11 cellular contexts compared by ENCODE assay signal in the genomic region with DNA sequence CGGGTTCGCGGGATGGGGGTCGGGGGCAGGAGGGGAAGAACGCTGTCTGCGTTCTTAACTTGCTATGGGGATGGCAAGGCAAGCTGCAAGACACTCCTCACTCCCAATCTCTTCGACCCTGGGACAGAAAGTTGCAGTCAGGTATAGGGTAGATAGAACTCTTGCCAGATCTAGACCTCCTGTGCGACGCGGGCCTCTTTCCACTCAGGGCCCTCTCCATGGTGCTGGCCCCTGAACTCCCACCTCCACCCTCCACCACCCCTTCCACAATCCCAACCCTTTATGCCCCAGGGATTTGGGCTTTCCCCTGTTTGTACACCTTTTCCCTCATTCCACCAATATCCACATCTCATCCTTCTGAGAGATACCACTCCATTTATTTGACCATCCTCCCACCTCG. TPM values are rescaled to one million over a fixed set of nuclear protein-coding genes. Genes with fewer than 3 reads are reported as not detected.
A peak's percentile ranks its signal among the peaks of the same experiment; 100 is the strongest.
DNase-seq lines count a peak whose midpoint lies in the region; ATAC-seq and TF ChIP-seq lines count a peak whose summit lies in the region.
"Had no signal": no experiment of that assay in that cellular context is flagged by ENCODE, and none has a peak within 500 bp of the region (broad histone marks: within the 10 kb centered on the region; RNA-seq: fewer than 3 reads in every experiment).

No MANE protein-coding gene starts in this region.

- no peaks in the 10 kb centered on the region for H3K36me3 ChIP-seq in ACC112 (ENCODE audit: insufficient read depth, low read length)
- peaks cover 6% of the 10 kb centered on the region; the same call in 1 of the 2 replicates for H3K36me3 ChIP-seq in IMR-90 (ENCODE audit: control insufficient read depth, insufficient read depth, low read length)
- H3K36me3 ChIP-seq in mammary epithelial cell (ENCODE audit: insufficient read depth, low read length): no peaks in the 10 kb centered on the region
- no peaks in the 10 kb centered on the region for H3K36me3 ChIP-seq in muscle layer of colon (ENCODE audit: insufficient read depth, low read length)

- BruUV-seq in IMR-90 (replicated peaks; lab: Mats Ljungman, UMichigan) (no TSS peak), mammary epithelial cell (replicated peaks; lab: Mats Ljungman, UMichigan) (no TSS peak)

- H4K8ac ChIP-seq in IMR-90 (ENCODE audit: low read depth in 2 of 2, low read length in 2 of 2): peak overlapping the region; percentile 87 to 93; a peak in 3 of 4 replicates

- H3K4me1 ChIP-seq in ACC112 (ENCODE audit: control insufficient read depth, insufficient read depth, low read length, unreplicated experiment): peaks cover 10% of the 10 kb centered on the region
- H3K4me1 ChIP-seq in IMR-90 (ENCODE audit: control insufficient read depth, insufficient read depth, low read length): peaks cover 4% of the 10 kb centered on the region; the same call in 1 of the 2 replicates
- peaks cover 21% of the 10 kb centered on the region for H3K4me1 ChIP-seq in mammary epithelial cell (ENCODE audit: insufficient read depth, low read length)
- peaks cover 37% of the 10 kb centered on the region for H3K4me1 ChIP-seq in muscle layer of colon (ENCODE audit: insufficient read depth, low read length)

- no peaks in the 10 kb centered on the region for H3K27me3 ChIP-seq in ACC112 (ENCODE audit: insufficient read depth, low read length)
- no peaks in the 10 kb centered on the region for H3K27me3 ChIP-seq in IMR-90 (ENCODE audit: control insufficient read depth, insufficient read depth, low read length)
- H3K27me3 ChIP-seq in mammary epithelial cell (ENCODE audit: insufficient read depth, low read length): no peaks in the 10 kb centered on the region
- H3K27me3 ChIP-seq in muscle layer of colon (ENCODE audit: control insufficient read depth in 1 of 2, insufficient read depth in 2 of 2, low read length in 2 of 2): no peaks in the 10 kb centered on the region

- H2BK15ac ChIP-seq in IMR-90 (ENCODE audit: low read depth, low read length): no peak overlapping the region

- intact Hi-C loops in IMR-90 (cut with micrococcal nuclease): loop anchor here (1.0 kb wide), 3 partner anchors 28 to 106 kb away; no protein-coding TSS in a partner anchor
- intact Hi-C loops in mammary epithelial cell (cut with micrococcal nuclease): loop anchor here (1.0 to 10.0 kb wide), 4 partner anchors 19 to 180 kb away; a partner anchor contains a TSS

- peak overlapping the region; percentile 86 for H2AFZ ChIP-seq in ACC112 (ENCODE audit: low read length, unreplicated experiment)
- H2AFZ ChIP-seq in IMR-90 (replicated peaks; ENCODE audit: low read length, poor library complexity): peak overlapping the region; percentile 92
- H2AFZ ChIP-seq in mammary epithelial cell (ENCODE audit: low read depth, low read length): peak overlapping the region; percentile 93

- dilution Hi-C loops in IMR-90 (cut with HindIII; ENCODE audit: low sequenced_read_pairs, unreplicated experiment) (no loop called here), mammary epithelial cell (cut with HindIII; ENCODE audit: low sequenced_read_pairs) (loop anchor here (5.0 kb wide), 1 partner anchor 108 kb away; a partner anchor contains a TSS)

- H3K23ac ChIP-seq in IMR-90 (ENCODE audit: low read depth, low read length): peak overlapping the region; percentile 7; the same call in 1 of the 2 replicates

- H3K9me3 ChIP-seq in IMR-90 (ENCODE audit: control insufficient read depth, insufficient read depth, low read length) (no peaks in the 10 kb centered on the region), mammary epithelial cell (replicated peaks; ENCODE audit: insufficient read depth, low read length) (no peaks in the 10 kb centered on the region), muscle layer of colon (ENCODE audit: low read length) (no peaks in the 10 kb centered on the region)

- H3K9ac ChIP-seq in IMR-90 (ENCODE audit: low read depth, low read length) (peak overlapping the region; percentile 79; the same call in 1 of the 2 replicates), mammary epithelial cell (ENCODE audit: insufficient read depth, low read length) (no peak overlapping the region), muscle layer of colon (ENCODE audit: low read length) (peak overlapping the region; percentile 72)

- H2BK120ac ChIP-seq in IMR-90 (ENCODE audit: low read depth, low read length): no peak overlapping the region

- TF ChIP-seq RAD21 in IMR-90 (IDR thresholded peaks at IDR 0.05; ENCODE audit: low read length): no peak

- H3K14ac ChIP-seq in IMR-90 (replicated peaks; ENCODE audit: low read depth, low read length): peak overlapping the region; percentile 87; the same call in 1 of the 2 replicates

- no peak overlapping the region for H3K27ac ChIP-seq in ACC112 (ENCODE audit: low read depth, low read length)
- H3K27ac ChIP-seq in IMR-90 (ENCODE audit: insufficient read depth, low read length): peak overlapping the region; percentile 57; the same call in 1 of the 2 replicates
- H3K27ac ChIP-seq in mammary epithelial cell (ENCODE audit: insufficient read depth, low read depth, low read length): no peak overlapping the region
- H3K27ac ChIP-seq in muscle layer of colon (ENCODE audit: low read depth, low read length): no peak overlapping the region
- H3K27ac ChIP-seq: epithelial cell of prostate had no signal

- peaks cover 19 to 36% of the 10 kb centered on the region in 2 experiments for H3K79me1 ChIP-seq in IMR-90 (ENCODE audit: low read depth in 1 of 2, low read length in 2 of 2)

- H4K91ac ChIP-seq in IMR-90 (ENCODE audit: insufficient read depth, low read depth, low read length): no peak overlapping the region

- peak overlapping the region; percentile 83 for H2AK9ac ChIP-seq in IMR-90 (replicated peaks; ENCODE audit: low read depth, low read length, poor library complexity)

- no peak overlapping the region for H2BK5ac ChIP-seq in IMR-90 (ENCODE audit: low read depth, low read length, poor library complexity, severe bottlenecking)

- WGBS in IMR-90 (ENCODE audit: extremely low coverage in 2 of 2, insufficient read length in 1 of 2), 2 experiments: 100% methylated on average over 1 of the region's 11 CpGs; no CpG with 5 or more reads in 1 of the 2 experiments
- WGBS in mammary epithelial cell (ENCODE audit: low coverage, missing lambda C conversion rate): 97% methylated on average over 11 of the region's 11 CpGs

- DNase-seq in IMR-90: no peak
- no peak for DNase-seq in mammary epithelial cell
- no peak for DNase-seq in NCI-H526 treated with DMSO at 0.1 percent for 48 hours (lab: John Stamatoyannopoulos, UW)
- no peak for DNase-seq in NCI-H2081 (lab: John Stamatoyannopoulos, UW)
- DNase-seq: NCI-H2029 had no signal

- H3K56ac ChIP-seq in IMR-90 (ENCODE audit: extremely low read depth, insufficient read depth, low read length): no peak overlapping the region

- H3K4ac ChIP-seq in IMR-90 (ENCODE audit: low read depth, low read length): peak overlapping the region; percentile 92; the same call in 1 of the 2 replicates

- no peak overlapping the region for H4K5ac ChIP-seq in IMR-90 (ENCODE audit: low read depth, low read length)

- in situ Hi-C loops in IMR-90 (cut with MboI; ENCODE audit: low sequenced_read_pairs): no loop called here
- in situ Hi-C loops in mammary epithelial cell (cut with MboI; ENCODE audit: low sequenced_read_pairs in 2 of 2): loop anchor here in 1 of 2 donors (25.0 kb wide), 2 partner anchors 237 to 488 kb away; a partner anchor contains a TSS

- TF ChIP-seq CTCF in IMR-90 (conservative IDR thresholded peaks at IDR 0.05; ENCODE audit: low read depth, low read length): no peak
- TF ChIP-seq CTCF in mammary epithelial cell (conservative IDR thresholded peaks at IDR 0.05 in 1 of 2, IDR thresholded peaks at IDR 0.05 in 1 of 2; ENCODE audit: extremely low read depth in 1 of 2, insufficient read depth in 1 of 2, low read depth in 1 of 2, low read length in 2 of 2): no peak

- no peak for TF ChIP-seq POLR2A in IMR-90 (IDR thresholded peaks at IDR 0.05; ENCODE audit: low read depth, low read length)

- H3K18ac ChIP-seq in IMR-90 (ENCODE audit: low read depth, low read length): no peak overlapping the region

- H3K4me3 ChIP-seq in ACC112 (ENCODE audit: low read depth, low read length): peak overlapping the region; percentile 95
- H3K4me3 ChIP-seq in IMR-90 (ENCODE audit: insufficient read depth, low read depth, low read length): peak overlapping the region; percentile 63
- peak overlapping the region; percentile 69 to 72 (median 70) for H3K4me3 ChIP-seq in mammary epithelial cell (replicated peaks in 1 of 3; ENCODE audit: insufficient read depth in 1 of 3, low read depth in 2 of 3, low read length in 3 of 3)
- H3K4me3 ChIP-seq in muscle layer of colon (ENCODE audit: low read depth in 1 of 2, low read length in 2 of 2): peak overlapping the region; percentile 76 to 80

- H3K79me2 ChIP-seq in ACC112 (ENCODE audit: control insufficient read depth, insufficient read depth, low read length, unreplicated experiment) (peaks cover 3% of the 10 kb centered on the region), mammary epithelial cell (ENCODE audit: insufficient read depth, low read length) (peaks cover 26% of the 10 kb centered on the region)

- CTCF ChIA-PET in IMR-90 (lab: Yijun Ruan, JAX): no interaction called here
- CTCF ChIA-PET in mammary epithelial cell (lab: Charles Lee; ENCODE audit: low non-redundant PET): no interaction called here

- H3K4me2 ChIP-seq in IMR-90 (ENCODE audit: low read depth, low read length) (peak overlapping the region; percentile 98), mammary epithelial cell (ENCODE audit: insufficient read depth, low read depth, low read length) (peak overlapping the region; percentile 74)

- POLR2A ChIA-PET in IMR-90 (lab: Charles Lee; ENCODE audit: unreplicated experiment): no interaction called here

- H4K20me1 ChIP-seq in IMR-90 (ENCODE audit: insufficient read depth, low read length) (no peaks in the 10 kb centered on the region), mammary epithelial cell (ENCODE audit: insufficient read depth, low read length) (no peaks in the 10 kb centered on the region)

- peak overlapping the region; percentile 88 for H2AK5ac ChIP-seq in IMR-90 (ENCODE audit: low read depth, low read length)

- ATAC-seq in IMR-90 (ENCODE audit: low read depth) (no peak), GM21515 (IDR thresholded peaks at IDR 0.05; ENCODE audit: unreplicated experiment) (no peak), GM21390 (IDR thresholded peaks at IDR 0.05; ENCODE audit: unreplicated experiment) (no peak)

- H3K9me1 ChIP-seq in IMR-90 (ENCODE audit: insufficient read depth, low read length): peaks cover 13% of the 10 kb centered on the region

- no peak overlapping the region for H2BK20ac ChIP-seq in IMR-90 (ENCODE audit: low read depth, low read length)

RNA-seq across cellular contexts. Expression of a gene that starts 0.8 kb away (rescaled TPM):
- total RNA-seq in IMR-90 (2012; rRNA removed) (29.2 and 31.4 TPM in 2 replicates), mammary epithelial cell (10 to 100 TPM; 18.3 to 37.5 TPM)
- polyA plus RNA-seq in IMR-90 (2012; rRNA removed) (37.4 and 42.5 TPM in 2 replicates), mammary epithelial cell (61.2 TPM)
- 32.7 and 41.6 TPM in 2 replicates for polyA plus RNA-seq in IMR-90 (2012; cell fraction: cytosol; rRNA removed)
- 6.7 and 10.2 TPM in 2 replicates for polyA plus RNA-seq in IMR-90 (2012; cell fraction: nucleus; rRNA removed; ENCODE audit: low replicate concordance)
- polyA minus RNA-seq in mammary epithelial cell: 25.3 TPM

RNA-seq across cellular contexts. Expression of a gene that starts 3.2 kb away (rescaled TPM):
- total RNA-seq in IMR-90 (2012; rRNA removed) (191 and 272 TPM in 2 replicates), mammary epithelial cell (100 to 1,000 TPM in 1 of 2 donors, 10 to 100 TPM in 1; 66.8 to 151 TPM)
- polyA plus RNA-seq in IMR-90 (2012; rRNA removed) (112 and 125 TPM in 2 replicates), mammary epithelial cell (51.7 TPM)
- 83.1 and 122 TPM in 2 replicates for polyA plus RNA-seq in IMR-90 (2012; cell fraction: cytosol; rRNA removed)
- polyA plus RNA-seq in IMR-90 (2012; cell fraction: nucleus; rRNA removed; ENCODE audit: low replicate concordance): 45.0 and 90.2 TPM in 2 replicates
- polyA minus RNA-seq in mammary epithelial cell: 115 TPM

RNA-seq across cellular contexts. Expression of a gene that starts 4.9 kb away (rescaled TPM):
- total RNA-seq in IMR-90 (2012; rRNA removed) (not detected in 2 replicates), mammary epithelial cell (under 1 TPM in 1 of 2 donors, not detected in 1; 0.45 TPM)
- polyA plus RNA-seq in IMR-90 (2012; rRNA removed) (not detected in 2 replicates), mammary epithelial cell (not detected)
- 0.02 TPM in 1 of 2 replicates, not detected in the other for polyA plus RNA-seq in IMR-90 (2012; cell fraction: cytosol; rRNA removed)
- 0.77 and 0.96 TPM in 2 replicates for polyA plus RNA-seq in IMR-90 (2012; cell fraction: nucleus; rRNA removed; ENCODE audit: low replicate concordance)
- not detected for polyA minus RNA-seq in mammary epithelial cell
- total RNA-seq: subcutaneous adipose tissue had no signal

RNA-seq across cellular contexts. Expression of a gene that starts 33.2 kb away (rescaled TPM):
- total RNA-seq in IMR-90 (2012; rRNA removed): 15.4 and 16.1 TPM in 2 replicates
- 35.9 and 36.2 TPM in 2 replicates for polyA plus RNA-seq in IMR-90 (2012; rRNA removed)
- 21.3 and 23.2 TPM in 2 replicates for polyA plus RNA-seq in IMR-90 (2012; cell fraction: cytosol; rRNA removed)
- polyA plus RNA-seq in IMR-90 (2012; cell fraction: nucleus; rRNA removed; ENCODE audit: low replicate concordance): 93.6 and 111 TPM in 2 replicates
- total RNA-seq in mammary epithelial cell: 10 to 100 TPM; 22.8 to 45.2 TPM
- 18.0 TPM for polyA plus RNA-seq in mammary epithelial cell
- polyA minus RNA-seq in mammary epithelial cell: 141 TPM

RNA-seq across cellular contexts. Expression of a gene that starts 35.7 kb away (rescaled TPM):
- total RNA-seq in IMR-90 (2012; rRNA removed) (41.4 and 42.3 TPM in 2 replicates), mammary epithelial cell (10 to 100 TPM; 28.7 to 61.6 TPM)
- polyA plus RNA-seq in IMR-90 (2012; rRNA removed) (43.8 and 44.3 TPM in 2 replicates), mammary epithelial cell (31.7 TPM)
- polyA plus RNA-seq in IMR-90 (2012; cell fraction: cytosol; rRNA removed): 13.3 and 20.0 TPM in 2 replicates
- polyA plus RNA-seq in IMR-90 (2012; cell fraction: nucleus; rRNA removed; ENCODE audit: low replicate concordance): 107 and 224 TPM in 2 replicates
- polyA minus RNA-seq in mammary epithelial cell: 88.2 TPM
